1 cellular context compared by ENCODE assay signal in genomic region chr16:66751135-66751991, GRCh38.
TF ChIP-seq lines count a peak whose summit lies in the region.

DYNC1LI2 (minus strand) TSS chr16:66751609; CDS start chr16:66751591, 18 bp downstream.

TF ChIP-seq in GM12878, 131 proteins besides CTCF, POLR2A, EP300 and RAD21 (continued from another document):
- TF ChIP-seq, protein P1, sequence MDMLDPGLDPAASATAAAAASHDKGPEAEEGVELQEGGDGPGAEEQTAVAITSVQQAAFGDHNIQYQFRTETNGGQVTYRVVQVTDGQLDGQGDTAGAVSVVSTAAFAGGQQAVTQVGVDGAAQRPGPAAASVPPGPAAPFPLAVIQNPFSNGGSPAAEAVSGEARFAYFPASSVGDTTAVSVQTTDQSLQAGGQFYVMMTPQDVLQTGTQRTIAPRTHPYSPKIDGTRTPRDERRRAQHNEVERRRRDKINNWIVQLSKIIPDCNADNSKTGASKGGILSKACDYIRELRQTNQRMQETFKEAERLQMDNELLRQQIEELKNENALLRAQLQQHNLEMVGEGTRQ (IDR thresholded peaks at IDR 0.05; ENCODE audit: borderline replicate concordance, low read depth, low read length), result no peak
- TF ChIP-seq NRF1 (conservative IDR thresholded peaks at IDR 0.05; ENCODE audit: low read depth, low read length) (no peak), SMARCA5 (IDR thresholded peaks at IDR 0.05) (peak; percentile 99), IRF5 (IDR thresholded peaks at IDR 0.05; ENCODE audit: borderline replicate concordance) (no peak), HDAC6 (IDR thresholded peaks at IDR 0.05; ENCODE audit: unreplicated experiment) (no peak), TCF12 (IDR thresholded peaks at IDR 0.05; ENCODE audit: low read depth, low read length) (no peak), RCOR1 (conservative IDR thresholded peaks at IDR 0.05; ENCODE audit: low read depth, low read length) (no peak), YY1 (IDR thresholded peaks at IDR 0.05; ENCODE audit: low read depth, low read length) (peak; percentile 97)
TF ChIP-seq in GM12878: peak in this region for 46.
